ENCODE assay signal across 9 cellular contexts in the genomic region with DNA sequence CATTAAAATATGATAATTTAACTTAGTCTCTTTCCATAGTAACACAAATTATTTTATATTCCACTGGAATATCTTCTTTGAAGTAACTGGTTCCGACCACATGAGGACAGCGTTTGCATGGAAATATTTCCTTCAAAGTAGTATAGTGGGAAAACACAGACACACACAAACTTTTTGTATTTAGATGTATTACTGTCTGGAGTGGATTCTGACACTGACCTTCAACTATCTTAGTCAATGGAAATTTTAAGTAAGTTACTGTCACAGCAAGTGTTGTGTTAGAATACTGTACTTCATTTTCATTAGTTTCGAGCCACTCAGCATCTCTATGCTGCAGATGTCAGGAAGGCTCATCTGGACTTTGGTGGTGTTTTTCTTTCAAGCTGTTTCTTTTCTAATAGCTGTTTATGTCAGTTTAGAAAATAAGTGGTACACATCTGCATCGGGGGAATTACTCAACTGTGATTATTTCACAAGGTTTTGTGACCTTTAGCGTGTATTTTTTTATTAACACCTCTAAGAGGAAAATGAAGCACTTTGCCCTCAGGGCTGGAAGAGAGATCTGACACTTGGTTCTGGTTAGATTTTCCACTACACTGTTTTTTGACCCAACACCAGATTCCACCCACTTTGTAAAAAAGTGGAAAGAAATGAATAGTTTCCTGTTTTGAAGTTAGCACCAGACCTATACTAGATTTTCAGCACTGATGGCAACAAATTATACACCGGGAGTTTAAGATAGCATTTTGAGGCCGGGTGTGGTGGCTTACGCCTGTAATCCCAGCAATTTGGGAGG. TPM values are rescaled to one million over a fixed set of nuclear protein-coding genes. Genes with fewer than 3 reads are reported as not detected.
A peak's percentile ranks its signal among the peaks of the same experiment; 100 is the strongest.
DNase-seq lines count a peak whose midpoint lies in the region; ATAC-seq, FAIRE-seq and TF ChIP-seq lines count a peak whose summit lies in the region.
"Had no signal": no experiment of that assay in that cellular context is flagged by ENCODE, and none has a peak within 500 bp of the region (broad histone marks: within the 10 kb centered on the region; RNA-seq: fewer than 3 reads in every experiment).

No MANE protein-coding gene starts in this region.

- no peak overlapping the region for H3K4me2 ChIP-seq in H1 (ENCODE audit: insufficient read depth in 1 of 2, low read depth in 2 of 2, low read length in 2 of 2)

- H3K9me3 ChIP-seq in H1 (ENCODE audit: insufficient read depth in 2 of 2, low read depth in 1 of 2, low read length in 1 of 2) (no peaks in the 10 kb centered on the region), pancreas (no peaks in the 10 kb centered on the region)

- no peaks in the 10 kb centered on the region for H3K23me2 ChIP-seq in H1 (ENCODE audit: low read depth, low read length)

- H3K4me3 ChIP-seq in H1 (ENCODE audit: extremely low read depth in 1 of 4, insufficient read depth in 2 of 4, low read depth in 3 of 4, low read length in 4 of 4) (no peak overlapping the region), pancreas (no peak overlapping the region)

- H2BK12ac ChIP-seq in H1 (ENCODE audit: low read depth, low read length) = no peak overlapping the region

- no peak overlapping the region for H2BK120ac ChIP-seq in H1 (replicated peaks; ENCODE audit: low read depth, low read length)

- no peak overlapping the region for H3K14ac ChIP-seq in H1 (ENCODE audit: insufficient read length)

- no peaks in the 10 kb centered on the region for H3K79me2 ChIP-seq in H1 (ENCODE audit: control insufficient read depth in 1 of 2, insufficient read depth in 2 of 2, low read length in 2 of 2)

- no peak overlapping the region for H3K27ac Mint-ChIP-seq in activated CD4-positive, alpha-beta T cell treated with anti-CD3 and anti-CD28 coated beads for 36 hours

- TF ChIP-seq CTCF in H1 (IDR thresholded peaks at IDR 0.05; ENCODE audit: control extremely low read depth in 1 of 3, insufficient read depth in 1 of 3, low read depth in 1 of 3, low read length in 3 of 3) = peak in 2 of 3 experiments; percentile 24 to 42; a peak in 2 of 4 replicates
- TF ChIP-seq CTCF in pancreas (IDR thresholded peaks at IDR 0.05) = peak in 2 of 4 donors; percentile 17 to 19

- peak; percentile 73 to 78 for TF ChIP-seq RAD21 in H1 (IDR thresholded peaks at IDR 0.05 in 1 of 2, conservative IDR thresholded peaks at IDR 0.05 in 1 of 2; ENCODE audit: low read depth in 2 of 2, low read length in 2 of 2)

- H3K9ac ChIP-seq in H1 (replicated peaks in 1 of 4; ENCODE audit: extremely low read depth in 1 of 4, low read depth in 3 of 4, low read length in 3 of 4) = no peak overlapping the region

- no peak overlapping the region for H3K4me3 Mint-ChIP-seq in activated CD4-positive, alpha-beta T cell treated with anti-CD3 and anti-CD28 coated beads for 36 hours

- intact Hi-C loops in pancreas (cut with DNase I) = no loop called here
- intact Hi-C loops in activated CD4-positive, alpha-beta T cell treated with anti-CD3 and anti-CD28 coated beads for 36 hours (cut with DNase I, micrococcal nuclease) = loop anchor here in 1 of 2 experiments (5.0 kb wide), 1 partner anchor 331 kb away; no protein-coding TSS in a partner anchor

- no peak overlapping the region for H2BK5ac ChIP-seq in H1 (ENCODE audit: low read depth, low read length)

- peaks cover 17% of the 10 kb centered on the region for H3K27me3 Mint-ChIP-seq in activated CD4-positive, alpha-beta T cell treated with anti-CD3 and anti-CD28 coated beads for 36 hours

- H3K27me3 ChIP-seq in H1 (replicated peaks in 1 of 4; ENCODE audit: control insufficient read depth in 3 of 4, extremely low read depth in 1 of 4, insufficient read depth in 3 of 4, low read length in 3 of 4) (no peaks in the 10 kb centered on the region), pancreas (no peaks in the 10 kb centered on the region)

- H4K91ac ChIP-seq in H1 (replicated peaks; ENCODE audit: insufficient read length, low read length) = no peak overlapping the region

- CTCF ChIA-PET in H1 (lab: Charles Lee; ENCODE audit: partially characterized antibody) = interaction anchor here (0.8 to 2.7 kb wide), 8 partner anchors 11 to 328 kb away, joined by 3 to 16 read pairs (median 4); no protein-coding TSS in a partner anchor
- CTCF ChIA-PET in activated CD4-positive, alpha-beta T cell treated with anti-CD3 and anti-CD28 coated beads for 36 hours (lab: Charles Lee) = no interaction called here

- FAIRE-seq in H1 (lab: Jason Lieb, UNC) = peak; percentile 60
- FAIRE-seq in pancreas (lab: Jason Lieb, UNC) = no peak

- H3K79me1 ChIP-seq in H1 (ENCODE audit: low read depth, low read length) = no peaks in the 10 kb centered on the region

- no peak for TF ChIP-seq EP300 in H1 (IDR thresholded peaks at IDR 0.05; ENCODE audit: borderline replicate concordance in 1 of 2, low read depth in 2 of 2, low read length in 2 of 2)

- POLR2A ChIA-PET in H1 (lab: Charles Lee; ENCODE audit: partially characterized antibody) = no interaction called here
- POLR2A ChIA-PET in activated CD4-positive, alpha-beta T cell treated with anti-CD3 and anti-CD28 coated beads for 36 hours (lab: Charles Lee) = no interaction called here

- H2AFZ ChIP-seq in H1 (ENCODE audit: low read length) = no peak overlapping the region

- H4K20me1 ChIP-seq in H1 (replicated peaks in 1 of 2; ENCODE audit: control insufficient read depth in 1 of 2, insufficient read depth in 2 of 2, low read length in 2 of 2) = no peaks in the 10 kb centered on the region

- H2BK15ac ChIP-seq in H1 (ENCODE audit: low read length) = no peak overlapping the region

- ATAC-seq in pancreas (peak in 3 of 4 donors; percentile 59 to 76 (median 74)), GM21367 (IDR thresholded peaks at IDR 0.05; ENCODE audit: unreplicated experiment) (no peak), HG03139 (IDR thresholded peaks at IDR 0.05; ENCODE audit: unreplicated experiment) (no peak), HG02623 (IDR thresholded peaks at IDR 0.05; ENCODE audit: unreplicated experiment) (no peak)
- no peak for ATAC-seq in activated CD4-positive, alpha-beta T cell treated with anti-CD3 and anti-CD28 coated beads for 36 hours

- peaks cover 3% of the 10 kb centered on the region for H3K4me1 Mint-ChIP-seq in activated CD4-positive, alpha-beta T cell treated with anti-CD3 and anti-CD28 coated beads for 36 hours

- no peak overlapping the region for H2AK5ac ChIP-seq in H1 (ENCODE audit: low read depth, low read length)

- H3K9me3 Mint-ChIP-seq in activated CD4-positive, alpha-beta T cell treated with anti-CD3 and anti-CD28 coated beads for 36 hours (ENCODE audit: low read depth) = no peaks in the 10 kb centered on the region

- H3K4ac ChIP-seq in H1 (replicated peaks; ENCODE audit: insufficient read length, low read depth, low read length) = no peak overlapping the region

- no peak overlapping the region for H4K5ac ChIP-seq in H1 (ENCODE audit: insufficient read length, low read depth, low read length)

- no peaks in the 10 kb centered on the region for H3K4me1 ChIP-seq in H1 (replicated peaks in 1 of 4; ENCODE audit: control insufficient read depth in 3 of 4, insufficient read depth in 4 of 4, low read length in 3 of 4)
- H3K4me1 ChIP-seq in pancreas = no peaks in the 10 kb centered on the region

- H4K8ac ChIP-seq in H1 (ENCODE audit: extremely low read depth, insufficient read depth, low read length) = no peak overlapping the region

- H3K36me3 Mint-ChIP-seq in activated CD4-positive, alpha-beta T cell treated with anti-CD3 and anti-CD28 coated beads for 36 hours (ENCODE audit: low read depth) = no peaks in the 10 kb centered on the region

- H3K23ac ChIP-seq in H1 (ENCODE audit: insufficient read length) = no peak overlapping the region

- H2BK20ac ChIP-seq in H1 (ENCODE audit: low read length) = no peak overlapping the region

- H3K27ac ChIP-seq in H1 (ENCODE audit: low read depth, low read length) = no peak overlapping the region
- H3K27ac ChIP-seq in pancreas = no peak overlapping the region

- DNase-seq in ELR (ENCODE audit: low read depth) = peak; percentile 66
- peak; percentile 32 for DNase-seq in NCI-H345 (lab: John Stamatoyannopoulos, UW)
- DNase-seq in H1 (ENCODE audit: low read depth in 1 of 2, low spot score in 2 of 2) = no peak
- no peak for DNase-seq in pancreas
- no peak for DNase-seq in activated CD4-positive, alpha-beta T cell treated with anti-CD3 and anti-CD28 coated beads for 36 hours
- DNase-seq: occipital lobe had no signal

- WGBS in H1 (ENCODE audit: extremely low coverage in 1 of 2, insufficient coverage in 1 of 2, insufficient read length in 1 of 2, insufficient replicate concordance in 2 of 2, low coverage in 1 of 2, low lambda C conversion rate in 2 of 2, missing lambda C conversion rate in 1 of 2), 2 experiments = 88% methylated on average over 8 of the region's 8 CpGs; no CpG with 5 or more reads in 1 of the 2 experiments
- 53 to 62% methylated on average over 8 of the region's 8 CpGs for WGBS in pancreas, 2 donors

- no peak for TF ChIP-seq POLR2A in H1 (IDR thresholded peaks at IDR 0.05; ENCODE audit: control extremely low read depth in 1 of 2, low read depth in 2 of 2, low read length in 2 of 2)

- H3K36me3 ChIP-seq in H1 (ENCODE audit: control insufficient read depth in 2 of 4, insufficient read depth in 4 of 4, low read length in 3 of 4) = no peaks in the 10 kb centered on the region
- H3K36me3 ChIP-seq in pancreas = no peaks in the 10 kb centered on the region

- H3K56ac ChIP-seq in H1 (replicated peaks; ENCODE audit: insufficient read length, low read depth, low read length) = no peak overlapping the region

- H3K18ac ChIP-seq in H1 (ENCODE audit: extremely low read depth, low read length) = no peak overlapping the region

TF ChIP-seq in H1, 55 proteins besides CTCF, POLR2A, EP300 and RAD21 (continues in another document):
- TF ChIP-seq, protein P1, sequence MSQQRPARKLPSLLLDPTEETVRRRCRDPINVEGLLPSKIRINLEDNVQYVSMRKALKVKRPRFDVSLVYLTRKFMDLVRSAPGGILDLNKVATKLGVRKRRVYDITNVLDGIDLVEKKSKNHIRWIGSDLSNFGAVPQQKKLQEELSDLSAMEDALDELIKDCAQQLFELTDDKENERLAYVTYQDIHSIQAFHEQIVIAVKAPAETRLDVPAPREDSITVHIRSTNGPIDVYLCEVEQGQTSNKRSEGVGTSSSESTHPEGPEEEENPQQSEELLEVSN (IDR thresholded peaks at IDR 0.05) = no peak
- no peak for TF ChIP-seq RNF2 (IDR thresholded peaks at IDR 0.05; ENCODE audit: borderline replicate concordance, low read depth, low read length, missing control alignments, poor library complexity, severe bottlenecking)

RNA-seq across cellular contexts. Expression of a gene that starts 18.9 kb away (rescaled TPM):
- total RNA-seq in H1 (2021; fragmentation: NEBNext Ultra II Directional; extraction: Animal tissue kit (Norgen Biotek cat#: 25700)) = 59.3 and 66.4 TPM in 2 replicates
- 12.2 and 19.1 TPM in 2 replicates for polyA plus RNA-seq in H1 (2011; rRNA removed)
- polyA plus RNA-seq in H1 (2011; cell fraction: cytosol; rRNA removed) = 41.0 TPM
- 16.3 TPM for polyA plus RNA-seq in H1 (2011; cell fraction: nucleus; rRNA removed)
- 39.4 to 89.0 TPM (median 44.8 TPM) in 4 replicates for polyA plus RNA-seq in H1 (2012, experiment 1 of 2)
- polyA plus RNA-seq in H1 (2012, experiment 2 of 2) = 4.8 TPM
- 46.2 TPM for polyA plus RNA-seq in H1 (2013, experiment 1 of 2)
- polyA plus RNA-seq in H1 (2013, experiment 2 of 2) = 41.9 TPM
- 32.9 and 36.8 TPM in 2 replicates for polyA minus RNA-seq in H1 (2011; rRNA and poly(A)+ RNA removed)
- polyA minus RNA-seq in H1 (2011; cell fraction: cytosol; rRNA and poly(A)+ RNA removed) = 26.4 TPM
- 118 TPM for polyA minus RNA-seq in H1 (2011; cell fraction: nucleus; rRNA and poly(A)+ RNA removed)
- total RNA-seq in pancreas = 10 to 100 TPM in 5 of 6 donors, 1 to 10 TPM in 1; 7.3 to 24.1 (median 15.6) TPM
- 10 to 100 TPM; 46.0 to 63.9 TPM for polyA plus RNA-seq in pancreas
- total RNA-seq in activated CD4-positive, alpha-beta T cell treated with anti-CD3 and anti-CD28 coated beads for 36 hours = 10 to 100 TPM; 62.1 to 64.6 TPM

Comparison
In these comparisons a context has a peak if more than half of its experiments do, and no peak if none do; other contexts are left out.
1. DNase-seq: peak in ELR (single experiment) and NCI-H345 (single experiment); none in H1 (0 of 2), pancreas (0 of 6) and activated CD4-positive, alpha-beta T cell treated with anti-CD3 and anti-CD28 coated beads for 36 hours (single experiment).
2. ATAC-seq: peak in pancreas (3 of 4); none in GM21367 (single experiment), HG03139 (single experiment), HG02623 (single experiment) and activated CD4-positive, alpha-beta T cell treated with anti-CD3 and anti-CD28 coated beads for 36 hours (single experiment).